17 cellular contexts compared by ENCODE assay signal in genomic region chrX:78011846-78012245, GRCh38. TPM values are rescaled to one million over a fixed set of nuclear protein-coding genes. Genes with fewer than 3 reads are reported as not detected.
DNase-seq lines count a peak whose midpoint lies in the region; ATAC-seq and TF ChIP-seq lines count a peak whose summit lies in the region.
"Had no signal": no experiment of that assay in that cellular context is flagged by ENCODE, and none has a peak within 500 bp of the region (broad histone marks: within the 10 kb centered on the region; RNA-seq: fewer than 3 reads in every experiment).

No MANE protein-coding gene starts in this region.

- H3K4me3 ChIP-seq in GM23248 (no peak overlapping the region), adipocyte (ENCODE audit: low read length) (no peak overlapping the region), right lobe of liver (no peak overlapping the region)
- H3K4me3 ChIP-seq: A549, HAP-1 had no signal

- no peaks in the 10 kb centered on the region for H3K79me2 ChIP-seq in GM23248 (ENCODE audit: insufficient read depth)

- no peak for TF ChIP-seq CTCF in right lobe of liver (IDR thresholded peaks at IDR 0.05)

- H3K9me2 ChIP-seq in GM23248 (ENCODE audit: insufficient read depth), result no peaks in the 10 kb centered on the region

- no peaks in the 10 kb centered on the region for H3K4me1 ChIP-seq in GM23248 (ENCODE audit: insufficient read depth)
- no peaks in the 10 kb centered on the region for H3K4me1 ChIP-seq in adipocyte (ENCODE audit: control insufficient read depth, insufficient read depth, low read length)
- no peaks in the 10 kb centered on the region for H3K4me1 ChIP-seq in right lobe of liver
- H3K4me1 ChIP-seq: A549, HAP-1 had no signal

- no peak overlapping the region for H3K4me2 ChIP-seq in GM23248 (ENCODE audit: unreplicated experiment)
- H3K4me2 ChIP-seq: A549 had no signal

- H3K27ac ChIP-seq in GM23248, result no peak overlapping the region
- no peak overlapping the region for H3K27ac ChIP-seq in right lobe of liver
- H3K27ac ChIP-seq: A549 had no signal

- H3K4me3 Mint-ChIP-seq in naive thymus-derived CD8-positive, alpha-beta T cell, result no peak overlapping the region
- H3K4me3 Mint-ChIP-seq: CD14-positive monocyte; CD8-positive, alpha-beta T cell; IgD-negative memory B cell had no signal

- no peaks in the 10 kb centered on the region for H3K27me3 Mint-ChIP-seq in naive thymus-derived CD8-positive, alpha-beta T cell
- H3K27me3 Mint-ChIP-seq: IgD-negative memory B cell had no signal

- no peak overlapping the region for H2AFZ ChIP-seq in GM23248

- no peak for TF ChIP-seq POLR2A in right lobe of liver (IDR thresholded peaks at IDR 0.05)

- H3K36me3 Mint-ChIP-seq in naive thymus-derived CD8-positive, alpha-beta T cell, result peaks cover 5 to 27% (median 7%) of the 10 kb centered on the region in 3 donors

- intact Hi-C loops in right lobe of liver (cut with DNase I), result no loop called here

- no peak for ATAC-seq in naive thymus-derived CD8-positive, alpha-beta T cell
- no peak for ATAC-seq in GM18907 (IDR thresholded peaks at IDR 0.05; ENCODE audit: unreplicated experiment)
- ATAC-seq in right lobe of liver, result no peak
- ATAC-seq: A549; CD8-positive, alpha-beta T cell had no signal

- H3F3A ChIP-seq in GM23248 (ENCODE audit: insufficient read depth), result no peaks in the 10 kb centered on the region

- in situ Hi-C loops in GM23248 (cut with MboI), result no loop called here

- H4K20me1 ChIP-seq in GM23248 (ENCODE audit: insufficient read depth), result no peaks in the 10 kb centered on the region

- 50 to 85% methylated on average over 1 of the region's 1 CpG for WGBS in GM23248 (ENCODE audit: low coverage in 1 of 2, low lambda C conversion rate in 2 of 2, missing lambda C conversion rate in 2 of 2), 2 experiments
- 61% methylated on average over 1 of the region's 1 CpG for WGBS in right lobe of liver (ENCODE audit: insufficient coverage, low coverage, low lambda C conversion rate, missing lambda C conversion rate)

- H3K9ac ChIP-seq in GM23248, result no peak overlapping the region
- H3K9ac ChIP-seq in adipocyte (ENCODE audit: low read length), result no peak overlapping the region

- no peaks in the 10 kb centered on the region for H3K4me1 Mint-ChIP-seq in naive thymus-derived CD8-positive, alpha-beta T cell
- H3K4me1 Mint-ChIP-seq: CD14-positive monocyte, IgD-negative memory B cell had no signal

- H3K27ac Mint-ChIP-seq in naive thymus-derived CD8-positive, alpha-beta T cell, result no peak overlapping the region
- H3K27ac Mint-ChIP-seq: CD14-positive monocyte; CD8-positive, alpha-beta T cell; IgD-negative memory B cell had no signal

- DNase-seq in GM23248 (peak; percentile 31), adipocyte (ENCODE audit: low read depth) (peak; percentile 12), iris pigment epithelial cell (ENCODE audit: low read depth) (peak; percentile 55), right lobe of liver (no peak), NCI-H146 treated with DMSO at 0.1 percent for 48 hours (lab: John Stamatoyannopoulos, UW; ENCODE audit: unreplicated experiment) (no peak)
- DNase-seq in naive thymus-derived CD8-positive, alpha-beta T cell, result no peak
- DNase-seq: CD8-positive, alpha-beta T cell; COR-L47; DMS153; DND-41; KG1 had no signal

- H3K9me3 Mint-ChIP-seq in naive thymus-derived CD8-positive, alpha-beta T cell, result no peaks in the 10 kb centered on the region
- H3K9me3 Mint-ChIP-seq: CD8-positive, alpha-beta T cell; IgD-negative memory B cell had no signal

- H3K36me3 ChIP-seq in GM23248 (ENCODE audit: low read depth) (no peaks in the 10 kb centered on the region), adipocyte (ENCODE audit: control insufficient read depth, insufficient read depth, low read length, severe bottlenecking) (no peaks in the 10 kb centered on the region), right lobe of liver (no peaks in the 10 kb centered on the region)
- H3K36me3 ChIP-seq: HAP-1 had no signal

- H3K9me3 ChIP-seq in GM23248 (ENCODE audit: low read depth) (no peaks in the 10 kb centered on the region), adipocyte (ENCODE audit: control insufficient read depth, low read length) (no peaks in the 10 kb centered on the region), right lobe of liver (no peaks in the 10 kb centered on the region)
- H3K9me3 ChIP-seq: A549, HAP-1 had no signal

- H3K27me3 ChIP-seq in GM23248 (replicated peaks; ENCODE audit: insufficient read depth), result no peaks in the 10 kb centered on the region
- H3K27me3 ChIP-seq in adipocyte (replicated peaks; ENCODE audit: control insufficient read depth, insufficient read depth, low read length), result peaks cover 5% of the 10 kb centered on the region
- H3K27me3 ChIP-seq in right lobe of liver, result no peaks in the 10 kb centered on the region

- POLR2A ChIA-PET in naive thymus-derived CD8-positive, alpha-beta T cell (lab: Charles Lee), result no interaction called here

RNA-seq across cellular contexts. Expression of gene PGAM4, which starts 42.4 kb away (rescaled TPM):
- total RNA-seq in GM23248 (2014; rRNA removed; shearing (Covaris generic)), result not detected in 2 replicates
- not detected in 2 replicates for polyA plus RNA-seq in GM23248 (2016; fragmentation: Nextera tagmentation; extraction: Ambion mirVana)
- not detected for total RNA-seq in naive thymus-derived CD8-positive, alpha-beta T cell
- polyA plus RNA-seq in naive thymus-derived CD8-positive, alpha-beta T cell, result not detected
- total RNA-seq in right lobe of liver, result not detected
- total RNA-seq: CD8-positive, alpha-beta T cell; HT-29 had no signal
- polyA plus RNA-seq: A549, CD14-positive monocyte, IgD-negative memory B cell had no signal

Comparison
In these comparisons a context has a peak if more than half of its experiments do, and no peak if none do; other contexts are left out.
1. DNase-seq: peak in GM23248 (single experiment), adipocyte (single experiment) and iris pigment epithelial cell (single experiment); none in naive thymus-derived CD8-positive, alpha-beta T cell (0 of 10), right lobe of liver (0 of 3) and NCI-H146 treated with DMSO at 0.1 percent for 48 hours (single experiment).